Comparison of ENCODE assay signal across 1 cellular context in genomic region chr15:41592718-41593117, GRCh38. TPM values are rescaled to one million over a fixed set of nuclear protein-coding genes. Genes with fewer than 3 reads are reported as not detected.
"Had no signal": no experiment of that assay in that cellular context is flagged by ENCODE, and none has a peak within 500 bp of the region (broad histone marks: within the 10 kb centered on the region; RNA-seq: fewer than 3 reads in every experiment).

No MANE protein-coding gene starts in this region.

RNA-seq across cellular contexts. Expression of gene TYRO3, which starts 33.7 kb away (rescaled TPM):
- polyA plus RNA-seq: naive thymus-derived CD4-positive, alpha-beta T cell had no signal
